Comparison of ENCODE assay signal across 11 cellular contexts in genomic region chr17:57707892-57708291, GRCh38. TPM values are rescaled to one million over a fixed set of nuclear protein-coding genes. Genes with fewer than 3 reads are reported as not detected.
A peak's percentile ranks its signal among the peaks of the same experiment; 100 is the strongest.
DNase-seq lines count a peak whose midpoint lies in the region; ATAC-seq, FAIRE-seq and TF ChIP-seq lines count a peak whose summit lies in the region.
"Had no signal": no experiment of that assay in that cellular context is flagged by ENCODE, and none has a peak within 500 bp of the region (broad histone marks: within the 10 kb centered on the region; RNA-seq: fewer than 3 reads in every experiment).

No MANE protein-coding gene starts in this region.

- in situ Hi-C loops in brain microvascular endothelial cell (cut with HindIII; ENCODE audit: low pct_ligation_motif_present, low sequenced_read_pairs): no loop called here

- DNase-seq in DMS53 (lab: John Stamatoyannopoulos, UW) (peak; percentile 60), DMS53 treated with DMSO at 0.1 percent for 48 hours (lab: John Stamatoyannopoulos, UW; ENCODE audit: unreplicated experiment) (no peak), SK-N-SH (peak; percentile 70), spleen (no peak), GM12892 (ENCODE audit: insufficient read length) (no peak), brain microvascular endothelial cell (no peak)
- no peak for DNase-seq in activated CD8-positive, alpha-beta T cell treated with anti-CD3 and anti-CD28 coated beads, Interleukin-2, amount 10 ng/mL, durations not matched to agents 7 days and 5 days
- DNase-seq: activated CD4-positive, alpha-beta T cell treated with anti-CD3 and anti-CD28 coated beads for 4 hours had no signal

- H3K4me3 ChIP-seq in SK-N-SH (ENCODE audit: low read depth in 2 of 2, low read length in 1 of 2): no peak overlapping the region
- H3K4me3 ChIP-seq in iPS-20b (ENCODE audit: low read length): peak overlapping the region; percentile 41
- H3K4me3 ChIP-seq in spleen: no peak overlapping the region
- H3K4me3 ChIP-seq in brain microvascular endothelial cell (ENCODE audit: low read depth, low read length): no peak overlapping the region
- H3K4me3 ChIP-seq: gastroesophageal sphincter had no signal

- no peaks in the 10 kb centered on the region for H3K36me3 Mint-ChIP-seq in activated CD8-positive, alpha-beta T cell treated with anti-CD3 and anti-CD28 coated beads, Interleukin-2, amount 10 ng/mL, durations not matched to agents 7 days and 5 days (ENCODE audit: low read depth)

- no peak for FAIRE-seq in GM12892 (lab: Jason Lieb, UNC)

- H3K36me3 ChIP-seq in SK-N-SH (replicated peaks in 1 of 2; ENCODE audit: control insufficient read depth in 1 of 2, insufficient read depth in 2 of 2, low read length in 1 of 2) (no peaks in the 10 kb centered on the region), iPS-20b (ENCODE audit: insufficient read depth, low read depth, low read length) (no peaks in the 10 kb centered on the region), spleen (no peaks in the 10 kb centered on the region), brain microvascular endothelial cell (replicated peaks) (no peaks in the 10 kb centered on the region)
- H3K36me3 ChIP-seq: gastroesophageal sphincter had no signal

- H3K9me3 ChIP-seq in SK-N-SH (no peaks in the 10 kb centered on the region), iPS-20b (ENCODE audit: insufficient read depth, low read depth, low read length) (no peaks in the 10 kb centered on the region), spleen (peaks cover 0 to 9% (median 5%) of the 10 kb centered on the region in 8 donors)
- H3K9me3 ChIP-seq: gastroesophageal sphincter had no signal

- CTCF ChIA-PET in SK-N-SH (lab: Yijun Ruan, JAX): interaction anchor here (0.7 to 4.2 kb wide), 14 partner anchors 9 to 126 kb away, joined by 3 to 17 read pairs (median 6); no protein-coding TSS in a partner anchor
- CTCF ChIA-PET in activated CD8-positive, alpha-beta T cell treated with anti-CD3 and anti-CD28 coated beads, Interleukin-2, amount 10 ng/mL, durations not matched to agents 7 days and 5 days (lab: Charles Lee): interaction anchor here (1.5 kb wide), 1 partner anchor 464 kb away, joined by 5 read pairs; no protein-coding TSS in a partner anchor

- H3K27ac ChIP-seq in SK-N-SH (ENCODE audit: low read depth in 2 of 2, low read length in 1 of 2): peak overlapping the region in 1 of 2 experiments; percentile 80; a peak in 2 of 4 replicates
- no peak overlapping the region for H3K27ac ChIP-seq in iPS-20b (ENCODE audit: low read length)
- peak overlapping the region in 6 of 8 donors; percentile 23 to 55 (median 52) for H3K27ac ChIP-seq in spleen
- H3K27ac ChIP-seq in brain microvascular endothelial cell: no peak overlapping the region
- H3K27ac ChIP-seq: 22Rv1, gastroesophageal sphincter had no signal

- H2AFZ ChIP-seq in SK-N-SH (ENCODE audit: low read depth): no peak overlapping the region

- H4K20me1 ChIP-seq in SK-N-SH (ENCODE audit: insufficient read depth): no peaks in the 10 kb centered on the region

- peaks cover 0 to 29% of the 10 kb centered on the region in 2 experiments; a peak in 2 of 4 replicates for H3K4me1 ChIP-seq in SK-N-SH (ENCODE audit: control insufficient read depth in 1 of 2, insufficient read depth in 2 of 2, low read depth in 1 of 2, low read length in 1 of 2)
- peaks cover 7% of the 10 kb centered on the region; the same call in 1 of the 2 replicates for H3K4me1 ChIP-seq in iPS-20b (ENCODE audit: insufficient read depth, low read length)
- peaks cover 0 to 16% (median 9%) of the 10 kb centered on the region in 6 donors for H3K4me1 ChIP-seq in spleen

- TF ChIP-seq EP300 in SK-N-SH (IDR thresholded peaks at IDR 0.05; ENCODE audit: borderline replicate concordance in 1 of 2, low read depth in 1 of 2, low read length in 1 of 2): no peak

- no peak overlapping the region for H3K4me3 Mint-ChIP-seq in activated CD8-positive, alpha-beta T cell treated with anti-CD3 and anti-CD28 coated beads, Interleukin-2, amount 10 ng/mL, durations not matched to agents 7 days and 5 days

- TF ChIP-seq CTCF in SK-N-SH (IDR thresholded peaks at IDR 0.05): no peak
- TF ChIP-seq CTCF in spleen (IDR thresholded peaks at IDR 0.05 in 8 of 11, conservative IDR thresholded peaks at IDR 0.05 in 3 of 11): no peak
- no peak for TF ChIP-seq CTCF in brain microvascular endothelial cell (IDR thresholded peaks at IDR 0.05; ENCODE audit: low read depth, low read length, missing control alignments)

- peaks cover 18% of the 10 kb centered on the region for H3K27me3 Mint-ChIP-seq in activated CD8-positive, alpha-beta T cell treated with anti-CD3 and anti-CD28 coated beads, Interleukin-2, amount 10 ng/mL, durations not matched to agents 7 days and 5 days (ENCODE audit: low read depth)

- no peak overlapping the region for H3K9ac ChIP-seq in SK-N-SH
- H3K9ac ChIP-seq in iPS-20b (ENCODE audit: low read depth, low read length): no peak overlapping the region

- no peak overlapping the region for H3K4me2 ChIP-seq in SK-N-SH

- TF ChIP-seq RAD21 in SK-N-SH (IDR thresholded peaks at IDR 0.05; ENCODE audit: low read length): no peak

- no peak for TF ChIP-seq POLR2A in spleen (IDR thresholded peaks at IDR 0.05)
- TF ChIP-seq POLR2A in GM12892 (IDR thresholded peaks at IDR 0.05; ENCODE audit: low read depth, low read length): no peak

- no peak for ATAC-seq in activated CD8-positive, alpha-beta T cell treated with anti-CD3 and anti-CD28 coated beads, Interleukin-2, amount 10 ng/mL, durations not matched to agents 7 days and 5 days
- ATAC-seq: gastroesophageal sphincter had no signal

- H3K27me3 ChIP-seq in SK-N-SH (ENCODE audit: insufficient read depth): peaks cover 8% of the 10 kb centered on the region; the same call in 1 of the 2 replicates
- no peaks in the 10 kb centered on the region for H3K27me3 ChIP-seq in iPS-20b (ENCODE audit: insufficient read depth, low read length)
- no peaks in the 10 kb centered on the region for H3K27me3 ChIP-seq in spleen (replicated peaks in 1 of 7)
- no peaks in the 10 kb centered on the region for H3K27me3 ChIP-seq in brain microvascular endothelial cell (replicated peaks)
- H3K27me3 ChIP-seq: gastroesophageal sphincter had no signal

- H3K79me2 ChIP-seq in SK-N-SH (ENCODE audit: insufficient read depth): no peaks in the 10 kb centered on the region

- intact Hi-C loops in spleen (cut with DNase I; ENCODE audit: low total_unique reads): no loop called here

- POLR2A ChIA-PET in SK-N-SH (lab: Yijun Ruan, JAX): interaction anchor here (0.7 to 1.6 kb wide), 5 partner anchors 8 to 166 kb away, joined by 3 to 10 read pairs (median 4); no protein-coding TSS in a partner anchor
- POLR2A ChIA-PET in activated CD8-positive, alpha-beta T cell treated with anti-CD3 and anti-CD28 coated beads, Interleukin-2, amount 10 ng/mL, durations not matched to agents 7 days and 5 days (lab: Charles Lee): no interaction called here

- H3K27ac Mint-ChIP-seq in activated CD8-positive, alpha-beta T cell treated with anti-CD3 and anti-CD28 coated beads, Interleukin-2, amount 10 ng/mL, durations not matched to agents 7 days and 5 days: no peak overlapping the region

- no peaks in the 10 kb centered on the region for H3K4me1 Mint-ChIP-seq in activated CD8-positive, alpha-beta T cell treated with anti-CD3 and anti-CD28 coated beads, Interleukin-2, amount 10 ng/mL, durations not matched to agents 7 days and 5 days (ENCODE audit: low read depth)

- H3K9me3 Mint-ChIP-seq in activated CD8-positive, alpha-beta T cell treated with anti-CD3 and anti-CD28 coated beads, Interleukin-2, amount 10 ng/mL, durations not matched to agents 7 days and 5 days (ENCODE audit: insufficient read depth): no peaks in the 10 kb centered on the region

- 22% methylated on average over 6 of the region's 6 CpGs for WGBS in SK-N-SH (ENCODE audit: low lambda C conversion rate)
- 52 to 77% (median 62%) methylated on average over 4 to 6 of the region's 6 CpGs for WGBS in spleen, 5 donors

- no peaks in the 10 kb centered on the region for H3K9me2 ChIP-seq in SK-N-SH

- H3F3A ChIP-seq in SK-N-SH (replicated peaks; ENCODE audit: insufficient read depth): no peaks in the 10 kb centered on the region

TF ChIP-seq in SK-N-SH, 30 proteins besides CTCF, POLR2A, EP300 and RAD21:
- TF ChIP-seq CHD2 (IDR thresholded peaks at IDR 0.05; ENCODE audit: low read length, partially characterized antibody): peak; percentile 44
- no peak for TF ChIP-seq REST (IDR thresholded peaks at IDR 0.05; ENCODE audit: low read depth, low read length)
TF ChIP-seq in SK-N-SH: peak in this region for 1.

RNA-seq across cellular contexts. Expression of gene CCDC182, which starts 37.2 kb away (rescaled TPM):
- polyA plus RNA-seq in SK-N-SH (2012; rRNA removed) (not detected in 2 replicates), spleen (not detected)
- not detected in 2 replicates for polyA plus RNA-seq in SK-N-SH (2012; cell fraction: cytosol; rRNA removed)
- polyA plus RNA-seq in SK-N-SH (2012; cell fraction: nucleus; rRNA removed): not detected in 2 replicates
- not detected for total RNA-seq in spleen
- total RNA-seq in activated CD8-positive, alpha-beta T cell treated with anti-CD3 and anti-CD28 coated beads, Interleukin-2, amount 10 ng/mL, durations not matched to agents 7 days and 5 days: not detected
- not detected for polyA plus RNA-seq in GM12892 (2012; ENCODE audit: missing spikeins)
- total RNA-seq: gastroesophageal sphincter had no signal

Comparison
In these comparisons a context has a peak if more than half of its experiments do, and no peak if none do; other contexts are left out.
1. DNase-seq: peak in DMS53 (single experiment) and SK-N-SH (single experiment); none in DMS53 treated with DMSO at 0.1 percent for 48 hours (single experiment), spleen (single experiment), activated CD8-positive, alpha-beta T cell treated with anti-CD3 and anti-CD28 coated beads, Interleukin-2, amount 10 ng/mL, durations not matched to agents 7 days and 5 days (single experiment), GM12892 (single experiment) and brain microvascular endothelial cell (single experiment).
2. H3K27ac ChIP-seq: peak in spleen (6 of 8); none in iPS-20b (single experiment) and brain microvascular endothelial cell (single experiment).